ENCODE assay signal across 8 cellular contexts in the genomic region with DNA sequence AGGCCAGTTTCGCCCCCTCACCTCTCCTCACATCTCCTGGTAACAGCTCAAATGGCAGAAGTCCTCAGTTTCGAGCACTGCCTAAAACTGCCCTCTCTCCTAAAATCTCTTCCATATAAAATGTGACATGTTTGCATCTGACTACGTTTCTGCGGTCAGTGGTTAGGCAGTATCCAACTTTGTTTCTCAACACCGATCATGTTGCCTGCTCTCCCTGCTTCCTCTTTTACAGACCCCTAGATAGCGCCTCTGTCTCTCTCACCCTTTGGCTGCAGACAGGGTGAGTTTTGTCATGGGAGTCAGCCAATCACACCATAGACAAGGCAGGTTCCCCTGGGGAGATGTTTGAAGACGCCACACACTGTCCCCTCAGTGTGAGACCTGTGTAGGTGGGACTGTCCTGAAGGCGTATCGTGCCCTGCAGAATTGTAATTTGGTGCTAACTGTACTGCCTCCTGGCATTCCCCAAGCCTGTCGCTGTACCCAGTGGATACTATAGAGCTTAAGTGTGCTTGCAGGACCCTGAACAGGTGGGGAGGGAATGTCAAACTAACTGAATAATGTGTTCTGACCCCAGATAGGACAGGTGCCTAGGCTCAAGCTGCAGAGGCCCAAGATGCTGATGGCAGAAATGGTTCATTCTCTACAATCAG.
A peak's percentile ranks its signal among the peaks of the same experiment; 100 is the strongest.
DNase-seq lines count a peak whose midpoint lies in the region; TF ChIP-seq lines count a peak whose summit lies in the region.

No MANE protein-coding gene starts in this region.

- TF ChIP-seq CTCF in GM12864 (IDR thresholded peaks at IDR 0.05; ENCODE audit: low read depth, low read length, missing control alignments) (no peak), OCI-LY1 (IDR thresholded peaks at IDR 0.05; ENCODE audit: low read length) (no peak)

- no peaks in the 10 kb centered on the region for H3K79me2 ChIP-seq in OCI-LY1 (ENCODE audit: insufficient read depth, low read length)

- H3K9me2 ChIP-seq in OCI-LY1 (ENCODE audit: low read depth, low read length): no peaks in the 10 kb centered on the region

- no peak overlapping the region for H2AFZ ChIP-seq in OCI-LY1 (ENCODE audit: low read length)

- H3K4me1 ChIP-seq in HAP-1 (peaks cover 7% of the 10 kb centered on the region), OCI-LY1 (ENCODE audit: insufficient read depth, low read length, severe bottlenecking) (peaks cover 34% of the 10 kb centered on the region), endocrine pancreas (ENCODE audit: control insufficient read depth, insufficient read depth, low read length) (no peaks in the 10 kb centered on the region), muscle layer of duodenum (ENCODE audit: control insufficient read depth in 1 of 2, insufficient read depth in 2 of 2, low read length in 2 of 2) (peaks cover 3 to 15% of the 10 kb centered on the region in 2 donors)

- in situ Hi-C loops in HAP-1 (cut with MboI; ENCODE audit: low sequenced_read_pairs): no loop called here

- peak overlapping the region; percentile 82 for H3K4me3 ChIP-seq in GM12864 (ENCODE audit: low read depth, low read length)
- peak overlapping the region; percentile 69 for H3K4me3 ChIP-seq in HAP-1
- peak overlapping the region; percentile 81 for H3K4me3 ChIP-seq in OCI-LY1 (ENCODE audit: low read depth, low read length, poor library complexity, severe bottlenecking)
- H3K4me3 ChIP-seq in endocrine pancreas (ENCODE audit: control insufficient read depth, insufficient read depth, low read length): peak overlapping the region; percentile 71
- peak overlapping the region; percentile 79 to 81 for H3K4me3 ChIP-seq in muscle layer of duodenum (ENCODE audit: low read depth in 1 of 2, low read length in 2 of 2)

- H3K27ac ChIP-seq in OCI-LY1 (ENCODE audit: low read depth, low read length, poor library complexity, severe bottlenecking): peak overlapping the region; percentile 47
- H3K27ac ChIP-seq in muscle layer of duodenum (ENCODE audit: low read length): peak overlapping the region; percentile 73

- H3K36me3 ChIP-seq in HAP-1 (replicated peaks) (peaks cover 12% of the 10 kb centered on the region), OCI-LY1 (ENCODE audit: insufficient read depth, low read length) (peaks cover 19% of the 10 kb centered on the region; the same call in 1 of the 2 replicates), endocrine pancreas (ENCODE audit: control insufficient read depth, insufficient read depth, low read length) (no peaks in the 10 kb centered on the region), muscle layer of duodenum (ENCODE audit: control insufficient read depth in 1 of 2, insufficient read depth in 2 of 2, low read length in 2 of 2) (peaks cover 8 to 19% of the 10 kb centered on the region in 2 donors)

- peak; percentile 25 for DNase-seq in GM12864 (ENCODE audit: low read depth)
- DNase-seq in HAP-1 (ENCODE audit: low spot score in 2 of 2): peak in 1 of 2 experiments; percentile 4
- DNase-seq in NCI-H524 treated with DMSO at 0.1 percent for 48 hours (lab: John Stamatoyannopoulos, UW): no peak
- DNase-seq in COR-L47 (lab: John Stamatoyannopoulos, UW): no peak
- DNase-seq in SKM-1 (lab: John Stamatoyannopoulos, UW; ENCODE audit: unreplicated experiment): no peak

- H3K9ac ChIP-seq in OCI-LY1 (ENCODE audit: low read length) (peak overlapping the region; percentile 77), endocrine pancreas (ENCODE audit: control insufficient read depth, insufficient read depth, low read length) (peak overlapping the region; percentile 78)

- no peaks in the 10 kb centered on the region for H4K20me1 ChIP-seq in OCI-LY1 (ENCODE audit: insufficient read depth, low read length)

- H3K9me3 ChIP-seq in HAP-1 (no peaks in the 10 kb centered on the region), OCI-LY1 (ENCODE audit: low read length) (no peaks in the 10 kb centered on the region), endocrine pancreas (ENCODE audit: control insufficient read depth, low read length) (no peaks in the 10 kb centered on the region), muscle layer of duodenum (ENCODE audit: control insufficient read depth in 1 of 2, low read length in 2 of 2) (no peaks in the 10 kb centered on the region)

- peak overlapping the region; percentile 87 for H3K4me2 ChIP-seq in OCI-LY1 (ENCODE audit: low read length)

- H3F3A ChIP-seq in OCI-LY1 (ENCODE audit: insufficient read depth, low read length): no peaks in the 10 kb centered on the region

- no peaks in the 10 kb centered on the region for H3K27me3 ChIP-seq in HAP-1 (ENCODE audit: low read depth)
- H3K27me3 ChIP-seq in OCI-LY1 (ENCODE audit: insufficient read depth, low read length): no peaks in the 10 kb centered on the region
- no peaks in the 10 kb centered on the region for H3K27me3 ChIP-seq in endocrine pancreas (ENCODE audit: control insufficient read depth, insufficient read depth, low read length)
- H3K27me3 ChIP-seq in muscle layer of duodenum (ENCODE audit: low read depth, low read length): no peaks in the 10 kb centered on the region
